29 cellular contexts compared by ENCODE assay signal in the genomic region with DNA sequence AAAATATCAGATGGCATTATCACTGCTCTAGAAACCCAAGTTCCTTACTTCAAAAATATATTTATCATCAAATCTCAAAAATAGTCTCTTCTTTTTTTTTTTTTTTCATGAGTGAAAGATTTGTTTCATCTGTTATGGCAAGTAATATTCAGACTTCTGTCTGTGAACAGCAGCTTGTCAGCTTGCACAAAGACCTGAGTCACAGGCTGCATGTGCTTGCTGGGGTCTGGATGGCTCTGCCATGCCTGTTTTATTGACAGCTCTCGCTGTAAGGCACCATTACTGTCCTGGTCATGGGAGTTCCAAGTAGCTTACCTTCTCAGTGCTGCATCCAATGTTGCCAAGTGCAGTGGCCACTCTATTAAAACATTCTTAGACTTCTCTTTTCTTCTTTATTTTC.
"Had no signal": no experiment of that assay in that cellular context is flagged by ENCODE, and none has a peak within 500 bp of the region (broad histone marks: within the 10 kb centered on the region; RNA-seq: fewer than 3 reads in every experiment).

No MANE protein-coding gene starts in this region.

- H3K4me3 Mint-ChIP-seq: activated CD4-positive, alpha-beta T cell treated with anti-CD3 and anti-CD28 coated beads for 36 hours; activated CD4-positive, alpha-beta T cell treated with anti-CD3 and anti-CD28 coated beads, Interleukin-2, amount 10 ng/mL, durations not matched to agents 7 days and 5 days; activated CD8-positive, alpha-beta T cell treated with anti-CD3 and anti-CD28 coated beads for 36 hours; activated naive CD4-positive, alpha-beta T cell treated with anti-CD3 and anti-CD28 coated beads for 36 hours; activated naive CD4-positive, alpha-beta T cell treated with anti-CD3 and anti-CD28 coated beads, Interleukin-2, amount 50 U/mL, for 24 hours; activated naive CD8-positive, alpha-beta T cell treated with anti-CD3 and anti-CD28 coated beads for 36 hours; activated naive CD8-positive, alpha-beta T cell treated with anti-CD3 and anti-CD28 coated beads, Interleukin-2, amount 50 U/mL, for 24 hours; activated T-cell treated with anti-CD3 and anti-CD28 coated beads, Interleukin-2, amount 50 U/mL, for 4 hours; activated T-helper 17 cell treated with anti-CD3 and anti-CD28 coated beads, Interleukin-2, amount 50 U/mL, for 72 hours; dendritic cell treated with granulocyte-macrophage colony-stimulating factor and Interleukin-4, amounts not matched to agents 40 ng/mL and 50 ng/mL, for 4 days; endodermal cell had no signal

- DNase-seq: activated CD4-positive, alpha-beta T cell treated with anti-CD3 and anti-CD28 coated beads for 36 hours; activated CD4-positive, alpha-beta T cell treated with anti-CD3 and anti-CD28 coated beads, Interleukin-2, amount 10 ng/mL, durations not matched to agents 7 days and 5 days; activated CD4-positive, alpha-beta T cell treated with anti-CD3 and anti-CD28 coated beads, Interleukin-2, amount 50 U/mL, for 48 hours; activated CD4-positive, CD25-positive, alpha-beta regulatory T cell; activated CD4-positive, CD25-positive, alpha-beta regulatory T cell treated with anti-CD3 and anti-CD28 coated beads, Interleukin-2, amount 50 U/mL, for 72 hours; activated CD8-positive, alpha-beta memory T cell treated with anti-CD3 and anti-CD28 coated beads for 24 hours; activated CD8-positive, alpha-beta T cell treated with anti-CD3 and anti-CD28 coated beads for 36 hours; activated effector memory CD4-positive, alpha-beta T cell treated with Interleukin-2 at 50 U/mL for 16 hours; activated naive CD4-positive, alpha-beta T cell treated with anti-CD3 and anti-CD28 coated beads for 36 hours; activated naive CD8-positive, alpha-beta T cell treated with anti-CD3 and anti-CD28 coated beads for 36 hours; activated naive CD8-positive, alpha-beta T cell treated with anti-CD3 and anti-CD28 coated beads, Interleukin-2, amount 50 U/mL, for 24 hours; activated T-cell treated with anti-CD3 and anti-CD28 coated beads, Interleukin-2, amount 50 U/mL, for 4 hours; adrenal gland; amygdala; aorta; body of pancreas; cerebellar nuclear complex; dorsolateral prefrontal cortex; effector memory CD4-positive, alpha-beta T cell; endodermal cell; erythroblast; gastrocnemius medialis; glutamatergic neuron; heart left ventricle; T-helper 2 cell had no signal

- H3K4me1 Mint-ChIP-seq: activated CD4-positive, alpha-beta T cell treated with anti-CD3 and anti-CD28 coated beads for 36 hours; activated CD4-positive, alpha-beta T cell treated with anti-CD3 and anti-CD28 coated beads, Interleukin-2, amount 10 ng/mL, durations not matched to agents 7 days and 5 days; activated naive CD4-positive, alpha-beta T cell treated with anti-CD3 and anti-CD28 coated beads, Interleukin-2, amount 50 U/mL, for 24 hours; activated naive CD8-positive, alpha-beta T cell treated with anti-CD3 and anti-CD28 coated beads for 36 hours; activated naive CD8-positive, alpha-beta T cell treated with anti-CD3 and anti-CD28 coated beads, Interleukin-2, amount 50 U/mL, for 24 hours; activated T-helper 17 cell treated with anti-CD3 and anti-CD28 coated beads, Interleukin-2, amount 50 U/mL, for 72 hours; endodermal cell had no signal

- H3K9me3 Mint-ChIP-seq: activated CD8-positive, alpha-beta T cell treated with anti-CD3 and anti-CD28 coated beads for 36 hours; activated naive CD4-positive, alpha-beta T cell treated with anti-CD3 and anti-CD28 coated beads, Interleukin-2, amount 50 U/mL, for 24 hours; activated naive CD8-positive, alpha-beta T cell treated with anti-CD3 and anti-CD28 coated beads for 36 hours; activated T-helper 17 cell treated with anti-CD3 and anti-CD28 coated beads, Interleukin-2, amount 50 U/mL, for 72 hours; endodermal cell had no signal

- H3K27ac Mint-ChIP-seq: activated CD4-positive, alpha-beta T cell treated with anti-CD3 and anti-CD28 coated beads for 36 hours; activated CD4-positive, alpha-beta T cell treated with anti-CD3 and anti-CD28 coated beads, Interleukin-2, amount 10 ng/mL, durations not matched to agents 7 days and 5 days; activated CD8-positive, alpha-beta T cell treated with anti-CD3 and anti-CD28 coated beads for 36 hours; activated naive CD4-positive, alpha-beta T cell treated with anti-CD3 and anti-CD28 coated beads for 36 hours; activated naive CD4-positive, alpha-beta T cell treated with anti-CD3 and anti-CD28 coated beads, Interleukin-2, amount 50 U/mL, for 24 hours; activated naive CD8-positive, alpha-beta T cell treated with anti-CD3 and anti-CD28 coated beads for 36 hours; activated naive CD8-positive, alpha-beta T cell treated with anti-CD3 and anti-CD28 coated beads, Interleukin-2, amount 50 U/mL, for 24 hours; activated T-helper 17 cell treated with anti-CD3 and anti-CD28 coated beads, Interleukin-2, amount 50 U/mL, for 72 hours; dendritic cell treated with granulocyte-macrophage colony-stimulating factor and Interleukin-4, amounts not matched to agents 40 ng/mL and 50 ng/mL, for 4 days; endodermal cell had no signal

- H3K27me3 Mint-ChIP-seq: activated naive CD4-positive, alpha-beta T cell treated with anti-CD3 and anti-CD28 coated beads, Interleukin-2, amount 50 U/mL, for 24 hours; activated naive CD8-positive, alpha-beta T cell treated with anti-CD3 and anti-CD28 coated beads for 36 hours; dendritic cell treated with granulocyte-macrophage colony-stimulating factor and Interleukin-4, amounts not matched to agents 40 ng/mL and 50 ng/mL, for 4 days had no signal

- H3K36me3 Mint-ChIP-seq: activated naive CD4-positive, alpha-beta T cell treated with anti-CD3 and anti-CD28 coated beads, Interleukin-2, amount 50 U/mL, for 24 hours; activated naive CD8-positive, alpha-beta T cell treated with anti-CD3 and anti-CD28 coated beads for 36 hours had no signal

- ATAC-seq: activated CD4-positive, alpha-beta T cell treated with anti-CD3 and anti-CD28 coated beads for 36 hours; activated CD8-positive, alpha-beta T cell treated with anti-CD3 and anti-CD28 coated beads for 36 hours; activated naive CD8-positive, alpha-beta T cell treated with anti-CD3 and anti-CD28 coated beads, Interleukin-2, amount 50 U/mL, for 24 hours; activated T-cell treated with anti-CD3 and anti-CD28 coated beads, Interleukin-2, amount 50 U/mL, for 4 hours; activated T-helper 17 cell treated with anti-CD3 and anti-CD28 coated beads, Interleukin-2, amount 50 U/mL, for 72 hours; foreskin keratinocyte; gastrocnemius medialis; heart left ventricle had no signal
